In the genomic region with DNA sequence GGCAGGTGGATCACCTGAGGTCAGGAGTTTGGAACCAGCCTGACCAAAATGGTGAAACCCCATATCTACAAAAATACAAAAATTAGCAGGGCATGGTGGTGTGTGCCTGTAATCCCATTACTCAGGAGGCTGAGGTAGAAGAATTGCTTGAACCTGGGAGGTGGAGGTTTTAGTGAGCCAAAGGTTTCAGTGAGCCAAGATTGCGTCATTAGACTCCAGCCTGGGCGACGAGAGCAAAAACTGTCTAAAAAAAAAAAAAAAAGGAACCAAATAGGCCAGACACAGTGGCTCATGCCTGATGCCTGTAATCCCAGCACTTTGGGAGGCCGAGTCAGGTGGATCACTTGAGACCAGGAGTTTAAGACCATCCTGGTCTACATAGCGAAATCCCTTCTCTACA, we compare ENCODE assay signal across 8 cellular contexts. TPM values are rescaled to one million over a fixed set of nuclear protein-coding genes. Genes with fewer than 3 reads are reported as not detected.
"Had no signal": no experiment of that assay in that cellular context is flagged by ENCODE, and none has a peak within 500 bp of the region (broad histone marks: within the 10 kb centered on the region; RNA-seq: fewer than 3 reads in every experiment).

No MANE protein-coding gene starts in this region.

RNA-seq across cellular contexts. Expression of a gene that starts 12.8 kb away (rescaled TPM):
- total RNA-seq: mammary epithelial cell; naive thymus-derived CD8-positive, alpha-beta T cell; neural crest cell; osteoblast; right cardiac atrium; spleen; temporal lobe; tibial nerve had no signal
- polyA plus RNA-seq: mammary epithelial cell; naive thymus-derived CD8-positive, alpha-beta T cell; right cardiac atrium; spleen had no signal
